In the genomic region with DNA sequence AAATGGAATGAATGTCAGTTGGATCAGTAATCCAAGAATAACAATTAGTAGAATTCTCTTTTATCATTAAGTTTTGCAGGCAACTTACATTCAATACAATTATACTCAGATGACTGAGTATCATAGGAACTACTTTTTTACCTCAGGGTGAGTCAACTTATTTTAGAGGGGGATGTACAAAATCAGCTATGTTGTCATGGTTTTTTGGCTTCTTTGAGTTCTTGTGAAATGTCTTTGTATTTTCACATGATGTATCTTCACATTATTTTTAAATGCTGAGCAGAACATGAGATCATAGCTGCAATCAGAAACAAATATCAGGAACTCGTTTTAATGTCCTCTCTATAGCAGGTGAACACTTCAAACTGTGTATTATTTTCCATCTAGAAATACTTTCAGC, we compare ENCODE assay signal across 29 cellular contexts.
A peak's percentile ranks its signal among the peaks of the same experiment; 100 is the strongest.
DNase-seq lines count a peak whose midpoint lies in the region; ATAC-seq and TF ChIP-seq lines count a peak whose summit lies in the region.
"Had no signal": no experiment of that assay in that cellular context is flagged by ENCODE, and none has a peak within 500 bp of the region (broad histone marks: within the 10 kb centered on the region; RNA-seq: fewer than 3 reads in every experiment).

No MANE protein-coding gene starts in this region.

- H3K14ac ChIP-seq in IMR-90 (replicated peaks; ENCODE audit: low read depth, low read length): no peak overlapping the region

- H3K4ac ChIP-seq in IMR-90 (ENCODE audit: low read depth, low read length): no peak overlapping the region

- no peak overlapping the region for H3K23ac ChIP-seq in IMR-90 (ENCODE audit: low read depth, low read length)

- H3K9ac ChIP-seq in IMR-90 (ENCODE audit: low read depth, low read length): no peak overlapping the region

- H2AFZ ChIP-seq in IMR-90 (replicated peaks; ENCODE audit: low read length, poor library complexity): no peak overlapping the region

- H3K36me3 ChIP-seq in IMR-90 (ENCODE audit: control insufficient read depth, insufficient read depth, low read length): no peaks in the 10 kb centered on the region
- H3K36me3 ChIP-seq: upper lobe of right lung had no signal

- no peak overlapping the region for H2BK15ac ChIP-seq in IMR-90 (ENCODE audit: low read depth, low read length)

- intact Hi-C loops in IMR-90 (cut with micrococcal nuclease): no loop called here

- no peaks in the 10 kb centered on the region for H3K4me1 ChIP-seq in IMR-90 (ENCODE audit: control insufficient read depth, insufficient read depth, low read length)
- H3K4me1 ChIP-seq: upper lobe of right lung had no signal

- TF ChIP-seq POLR2A in IMR-90 (IDR thresholded peaks at IDR 0.05; ENCODE audit: low read depth, low read length): no peak

- POLR2A ChIA-PET in IMR-90 (lab: Charles Lee; ENCODE audit: unreplicated experiment): no interaction called here
- POLR2A ChIA-PET in activated CD4-positive, alpha-beta memory T cell treated with anti-CD3 and anti-CD28 coated beads, Interleukin-2, amount 10 ng/mL, durations not matched to agents 7 days and 5 days (lab: Charles Lee): no interaction called here

- no peaks in the 10 kb centered on the region for H3K79me1 ChIP-seq in IMR-90 (ENCODE audit: low read depth in 1 of 2, low read length in 2 of 2)

- no peak for TF ChIP-seq RAD21 in IMR-90 (IDR thresholded peaks at IDR 0.05; ENCODE audit: low read length)

- H2BK5ac ChIP-seq in IMR-90 (ENCODE audit: low read depth, low read length, poor library complexity, severe bottlenecking): no peak overlapping the region

- H2AK9ac ChIP-seq in IMR-90 (replicated peaks; ENCODE audit: low read depth, low read length, poor library complexity): no peak overlapping the region

- DNase-seq in IMR-90: peak; percentile 29
- DNase-seq in cardiac fibroblast (ENCODE audit: low read depth in 2 of 2): peak; percentile 82 to 92
- peak; percentile 26 for DNase-seq in fibroblast of villous mesenchyme (ENCODE audit: low read depth)
- DNase-seq in stromal cell of bone marrow (ENCODE audit: low read depth): peak; percentile 80
- no peak for DNase-seq in progenitor cell of endocrine pancreas (ENCODE audit: low spot score, unreplicated experiment)
- DNase-seq in activated gamma-delta T cell treated with Interleukin-2 at 50 U/mL for 16 hours: no peak
- DNase-seq in activated CD4-positive, alpha-beta memory T cell treated with anti-CD3 and anti-CD28 coated beads, Interleukin-2, amount 10 ng/mL, durations not matched to agents 7 days and 5 days: no peak
- DNase-seq: activated CD4-positive, alpha-beta T cell treated with anti-CD3 and anti-CD28 coated beads for 1 hour; activated CD8-positive, alpha-beta memory T cell treated with anti-CD3 and anti-CD28 coated beads, Interleukin-2, amount 50 U/mL, for 48 hours; activated CD8-positive, alpha-beta T cell treated with anti-CD3 and anti-CD28 coated beads for 36 hours; activated naive CD4-positive, alpha-beta T cell treated with anti-CD3 and anti-CD28 coated beads, Interleukin-2, amount 50 U/mL, for 16 hours; AML-193; CD4-positive, CD25-positive, alpha-beta regulatory T cell; DND-41; effector memory CD4-positive, alpha-beta T cell; hippocampal formation; immature natural killer cell; NCI-H1417; NCI-H2029; NCI-H526; substantia nigra; T-helper 17 cell; upper lobe of right lung had no signal

- no peak overlapping the region for H3K18ac ChIP-seq in IMR-90 (ENCODE audit: low read depth, low read length)

- peaks cover 3% of the 10 kb centered on the region for H3K4me1 Mint-ChIP-seq in progenitor cell of endocrine pancreas (ENCODE audit: low read depth)
- no peaks in the 10 kb centered on the region for H3K4me1 Mint-ChIP-seq in activated CD4-positive, alpha-beta memory T cell treated with anti-CD3 and anti-CD28 coated beads, Interleukin-2, amount 10 ng/mL, durations not matched to agents 7 days and 5 days
- H3K4me1 Mint-ChIP-seq: CD4-positive, CD25-positive, alpha-beta regulatory T cell; immature natural killer cell; stimulated activated effector memory CD8-positive, alpha-beta T cell treated with anti-CD3 and anti-CD28 coated beads, Interleukin-12 subunit alpha, Interleukin-12 subunit beta, amount 100 ng/mL, for 72 hours; T-helper 17 cell had no signal

- no TSS peak for BruUV-seq in IMR-90 (replicated peaks; lab: Mats Ljungman, UMichigan)

- WGBS in IMR-90 (ENCODE audit: extremely low coverage in 2 of 2, insufficient read length in 1 of 2), 2 experiments: no CpG with 5 or more reads among the region's 1 CpG

- no peak overlapping the region for H3K4me3 Mint-ChIP-seq in progenitor cell of endocrine pancreas (ENCODE audit: low read depth)
- H3K4me3 Mint-ChIP-seq in activated CD4-positive, alpha-beta memory T cell treated with anti-CD3 and anti-CD28 coated beads, Interleukin-2, amount 10 ng/mL, durations not matched to agents 7 days and 5 days: no peak overlapping the region
- H3K4me3 Mint-ChIP-seq: activated CD8-positive, alpha-beta T cell treated with anti-CD3 and anti-CD28 coated beads for 36 hours; activated T-helper 1 cell treated with anti-CD3 and anti-CD28 coated beads, Interleukin-12 subunit alpha, Interleukin-12 subunit beta, Interleukin-2, Interleukin-4 antibody, amounts not matched to agents 30 ng/mL and 10 ng/mL and 1 ng/mL, durations not matched to agents 14 hours and 24 hours and 36 hours; CD4-positive, CD25-positive, alpha-beta regulatory T cell; immature natural killer cell; nephron; stimulated activated effector memory CD8-positive, alpha-beta T cell treated with anti-CD3 and anti-CD28 coated beads, Interleukin-12 subunit alpha, Interleukin-12 subunit beta, amount 100 ng/mL, for 72 hours; T-helper 17 cell had no signal

- TF ChIP-seq CTCF in IMR-90 (conservative IDR thresholded peaks at IDR 0.05; ENCODE audit: low read depth, low read length): no peak
- no peak for TF ChIP-seq CTCF in cardiac fibroblast (IDR thresholded peaks at IDR 0.05; ENCODE audit: low read depth, low read length)
- no peak for TF ChIP-seq CTCF in fibroblast of villous mesenchyme (IDR thresholded peaks at IDR 0.05; ENCODE audit: insufficient read depth, low read depth, low read length)
- TF ChIP-seq CTCF in progenitor cell of endocrine pancreas (IDR thresholded peaks at IDR 0.05; ENCODE audit: unreplicated experiment): no peak

- H4K8ac ChIP-seq in IMR-90 (ENCODE audit: low read depth in 2 of 2, low read length in 2 of 2): no peak overlapping the region

- no peaks in the 10 kb centered on the region for H3K27me3 Mint-ChIP-seq in progenitor cell of endocrine pancreas
- H3K27me3 Mint-ChIP-seq in activated CD4-positive, alpha-beta memory T cell treated with anti-CD3 and anti-CD28 coated beads, Interleukin-2, amount 10 ng/mL, durations not matched to agents 7 days and 5 days: no peaks in the 10 kb centered on the region
- H3K27me3 Mint-ChIP-seq: activated CD8-positive, alpha-beta T cell treated with anti-CD3 and anti-CD28 coated beads for 36 hours; CD4-positive, CD25-positive, alpha-beta regulatory T cell; T-helper 17 cell had no signal

- no peaks in the 10 kb centered on the region for H3K27me3 ChIP-seq in IMR-90 (ENCODE audit: control insufficient read depth, insufficient read depth, low read length)
- H3K27me3 ChIP-seq: upper lobe of right lung had no signal

- no peaks in the 10 kb centered on the region for H3K9me1 ChIP-seq in IMR-90 (ENCODE audit: insufficient read depth, low read length)

- H2AK5ac ChIP-seq in IMR-90 (ENCODE audit: low read depth, low read length): no peak overlapping the region

- no peak overlapping the region for H2BK20ac ChIP-seq in IMR-90 (ENCODE audit: low read depth, low read length)

- H3K9me3 ChIP-seq in IMR-90 (ENCODE audit: control insufficient read depth, insufficient read depth, low read length): no peaks in the 10 kb centered on the region
- H3K9me3 ChIP-seq: upper lobe of right lung had no signal

- no peak for ATAC-seq in IMR-90 (ENCODE audit: low read depth)
- ATAC-seq: activated CD8-positive, alpha-beta T cell treated with anti-CD3 and anti-CD28 coated beads for 36 hours; K562; stimulated activated effector memory CD8-positive, alpha-beta T cell treated with anti-CD3 and anti-CD28 coated beads, Interleukin-12 subunit alpha, Interleukin-12 subunit beta, amount 100 ng/mL, for 72 hours; T-helper 17 cell; upper lobe of right lung had no signal

- H2BK120ac ChIP-seq in IMR-90 (ENCODE audit: low read depth, low read length): no peak overlapping the region

- no peak overlapping the region for H3K4me2 ChIP-seq in IMR-90 (ENCODE audit: low read depth, low read length)

- no peak overlapping the region for H3K27ac Mint-ChIP-seq in progenitor cell of endocrine pancreas
- H3K27ac Mint-ChIP-seq in activated CD4-positive, alpha-beta memory T cell treated with anti-CD3 and anti-CD28 coated beads, Interleukin-2, amount 10 ng/mL, durations not matched to agents 7 days and 5 days: no peak overlapping the region
- H3K27ac Mint-ChIP-seq: activated CD8-positive, alpha-beta T cell treated with anti-CD3 and anti-CD28 coated beads for 36 hours; activated T-helper 1 cell treated with anti-CD3 and anti-CD28 coated beads, Interleukin-12 subunit alpha, Interleukin-12 subunit beta, Interleukin-2, Interleukin-4 antibody, amounts not matched to agents 30 ng/mL and 10 ng/mL and 1 ng/mL, durations not matched to agents 14 hours and 24 hours and 36 hours; CD4-positive, CD25-positive, alpha-beta regulatory T cell; immature natural killer cell; nephron; stimulated activated effector memory CD8-positive, alpha-beta T cell treated with anti-CD3 and anti-CD28 coated beads, Interleukin-12 subunit alpha, Interleukin-12 subunit beta, amount 100 ng/mL, for 72 hours; T-helper 17 cell had no signal

- no peaks in the 10 kb centered on the region for H3K36me3 Mint-ChIP-seq in progenitor cell of endocrine pancreas (ENCODE audit: insufficient read depth)
- no peaks in the 10 kb centered on the region for H3K36me3 Mint-ChIP-seq in activated CD4-positive, alpha-beta memory T cell treated with anti-CD3 and anti-CD28 coated beads, Interleukin-2, amount 10 ng/mL, durations not matched to agents 7 days and 5 days (ENCODE audit: low read depth)
- H3K36me3 Mint-ChIP-seq: CD4-positive, CD25-positive, alpha-beta regulatory T cell; immature natural killer cell; stimulated activated effector memory CD8-positive, alpha-beta T cell treated with anti-CD3 and anti-CD28 coated beads, Interleukin-12 subunit alpha, Interleukin-12 subunit beta, amount 100 ng/mL, for 72 hours had no signal

- H3K9me3 Mint-ChIP-seq in progenitor cell of endocrine pancreas (ENCODE audit: low read depth): no peaks in the 10 kb centered on the region
- H3K9me3 Mint-ChIP-seq in activated CD4-positive, alpha-beta memory T cell treated with anti-CD3 and anti-CD28 coated beads, Interleukin-2, amount 10 ng/mL, durations not matched to agents 7 days and 5 days: no peaks in the 10 kb centered on the region
- H3K9me3 Mint-ChIP-seq: activated CD8-positive, alpha-beta T cell treated with anti-CD3 and anti-CD28 coated beads for 36 hours; activated T-helper 1 cell treated with anti-CD3 and anti-CD28 coated beads, Interleukin-12 subunit alpha, Interleukin-12 subunit beta, Interleukin-2, Interleukin-4 antibody, amounts not matched to agents 30 ng/mL and 10 ng/mL and 1 ng/mL, durations not matched to agents 14 hours and 24 hours and 36 hours; nephron had no signal

- no peak overlapping the region for H4K91ac ChIP-seq in IMR-90 (ENCODE audit: insufficient read depth, low read depth, low read length)

- dilution Hi-C loops in IMR-90 (cut with HindIII; ENCODE audit: low sequenced_read_pairs, unreplicated experiment): no loop called here

- in situ Hi-C loops in IMR-90 (cut with MboI; ENCODE audit: low sequenced_read_pairs): no loop called here

- CTCF ChIA-PET in IMR-90 (lab: Yijun Ruan, JAX): no interaction called here
- CTCF ChIA-PET in activated CD4-positive, alpha-beta memory T cell treated with anti-CD3 and anti-CD28 coated beads, Interleukin-2, amount 10 ng/mL, durations not matched to agents 7 days and 5 days (lab: Charles Lee): no interaction called here

- H3K4me3 ChIP-seq in IMR-90 (ENCODE audit: insufficient read depth, low read depth, low read length) (no peak overlapping the region), cardiac fibroblast (replicated peaks in 1 of 2; ENCODE audit: low read depth in 2 of 2, low read length in 2 of 2) (no peak overlapping the region), fibroblast of villous mesenchyme (ENCODE audit: low read depth, low read length) (no peak overlapping the region)
- H3K4me3 ChIP-seq: coronary artery, K562, upper lobe of right lung had no signal

- no peaks in the 10 kb centered on the region for H4K20me1 ChIP-seq in IMR-90 (ENCODE audit: insufficient read depth, low read length)

- no peak overlapping the region for H4K5ac ChIP-seq in IMR-90 (ENCODE audit: low read depth, low read length)

- H3K56ac ChIP-seq in IMR-90 (ENCODE audit: extremely low read depth, insufficient read depth, low read length): no peak overlapping the region

- no peak overlapping the region for H3K27ac ChIP-seq in IMR-90 (ENCODE audit: insufficient read depth, low read length)
- H3K27ac ChIP-seq: coronary artery, epithelial cell of prostate, upper lobe of right lung had no signal

Comparison
In these comparisons a context has a peak if more than half of its experiments do, and no peak if none do; other contexts are left out.
1. DNase-seq: peak in IMR-90 (single experiment), cardiac fibroblast (2 of 2), fibroblast of villous mesenchyme (single experiment) and stromal cell of bone marrow (single experiment); none in progenitor cell of endocrine pancreas (single experiment), activated gamma-delta T cell treated with Interleukin-2 at 50 U/mL for 16 hours (single experiment) and activated CD4-positive, alpha-beta memory T cell treated with anti-CD3 and anti-CD28 coated beads, Interleukin-2, amount 10 ng/mL, durations not matched to agents 7 days and 5 days (single experiment).